ENCODE assay signal across 8 cellular contexts in the genomic region with DNA sequence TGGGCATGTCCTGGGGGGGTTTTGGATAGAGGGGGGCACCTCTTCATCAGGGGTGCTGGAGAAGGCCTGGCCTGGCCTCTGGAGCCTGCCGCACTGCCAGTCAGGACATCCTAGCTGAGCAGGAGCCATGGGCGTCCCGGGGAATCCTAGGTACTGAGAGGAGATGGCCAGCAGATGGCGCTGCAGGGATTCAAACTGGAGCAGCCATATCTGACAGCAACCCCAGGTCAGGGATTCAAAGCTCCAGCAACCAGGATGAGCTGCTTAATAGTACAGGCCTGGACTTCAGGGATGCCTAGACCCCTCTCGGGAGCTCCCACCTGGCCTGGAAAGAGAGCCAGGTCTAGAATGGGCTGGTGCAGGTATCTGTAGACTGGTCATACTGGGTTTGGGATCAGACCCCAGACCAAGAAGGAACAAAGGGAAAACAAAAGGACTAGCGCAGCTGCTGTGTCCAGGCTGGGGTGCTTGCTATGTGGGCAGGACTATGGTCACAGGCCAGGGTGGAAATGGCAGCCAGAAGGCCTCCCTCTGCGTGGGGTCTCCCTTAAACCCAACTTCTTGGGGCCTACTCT.
DNase-seq lines count a peak whose midpoint lies in the region; ATAC-seq, FAIRE-seq and TF ChIP-seq lines count a peak whose summit lies in the region.

No MANE protein-coding gene starts in this region.

- no peak overlapping the region for H4K5ac ChIP-seq in H1 (ENCODE audit: insufficient read length, low read depth, low read length)

- DNase-seq in NCI-H187 (lab: John Stamatoyannopoulos, UW) (peak; percentile 13 to 59), NCI-H187 treated with DMSO at 0.1 percent for 48 hours (lab: John Stamatoyannopoulos, UW) (no peak), KBM-7 (peak; percentile 58), Panc1 (ENCODE audit: low read depth, low spot score) (peak; percentile 20), H1 (ENCODE audit: low read depth in 1 of 2, low spot score in 2 of 2) (peak; percentile 72 to 94), neuronal stem cell (ENCODE audit: low spot score) (peak; percentile 88)
- DNase-seq in CD8-positive, alpha-beta memory T cell: no peak

- H3K36me3 Mint-ChIP-seq in CD8-positive, alpha-beta memory T cell: no peaks in the 10 kb centered on the region

- H2BK120ac ChIP-seq in H1 (replicated peaks; ENCODE audit: low read depth, low read length) (no peak overlapping the region), neuronal stem cell (ENCODE audit: low read depth, low read length) (no peak overlapping the region)

- H2AK5ac ChIP-seq in H1 (ENCODE audit: low read depth, low read length) (no peak overlapping the region), neuronal stem cell (ENCODE audit: low read depth, low read length) (no peak overlapping the region)

- H3K18ac ChIP-seq in H1 (ENCODE audit: extremely low read depth, low read length) (no peak overlapping the region), neuronal stem cell (ENCODE audit: low read length) (peak overlapping the region; percentile 32)

- H2BK20ac ChIP-seq in H1 (ENCODE audit: low read length): no peak overlapping the region

- H4K91ac ChIP-seq in H1 (replicated peaks; ENCODE audit: insufficient read length, low read length) (no peak overlapping the region), neuronal stem cell (ENCODE audit: low read depth, low read length, poor library complexity) (no peak overlapping the region)

- CTCF ChIA-PET in Panc1 (lab: Charles Lee) (interaction anchor here (0.6 kb wide), 3 partner anchors 24 to 1774 kb away, joined by 3 to 6 read pairs (median 4); no protein-coding TSS in a partner anchor), H1 (lab: Charles Lee; ENCODE audit: partially characterized antibody) (interaction anchor here (0.6 to 2.1 kb wide), 42 partner anchors 10 to 1356 kb away, joined by 3 to 12 read pairs (median 4); no protein-coding TSS in a partner anchor)
- CTCF ChIA-PET in CD8-positive, alpha-beta memory T cell (lab: Charles Lee): no interaction called here

- no peak overlapping the region for H4K8ac ChIP-seq in H1 (ENCODE audit: extremely low read depth, insufficient read depth, low read length)
- H4K8ac ChIP-seq in neuronal stem cell (ENCODE audit: low read depth, low read length): no peak overlapping the region

- no peaks in the 10 kb centered on the region for H3K27me3 Mint-ChIP-seq in CD8-positive, alpha-beta memory T cell

- H3K9me3 Mint-ChIP-seq in CD8-positive, alpha-beta memory T cell: peaks cover 3 to 29% (median 17%) of the 10 kb centered on the region in 5 donors

- H3K4ac ChIP-seq in H1 (replicated peaks; ENCODE audit: insufficient read length, low read depth, low read length) (no peak overlapping the region), neuronal stem cell (ENCODE audit: low read length) (no peak overlapping the region)

- H3K4me1 ChIP-seq in Panc1 (ENCODE audit: control insufficient read depth, insufficient read depth, low read length): no peaks in the 10 kb centered on the region
- H3K4me1 ChIP-seq in H1 (replicated peaks in 1 of 4; ENCODE audit: control insufficient read depth in 3 of 4, insufficient read depth in 4 of 4, low read length in 3 of 4): peaks cover 0 to 5% (median 2%) of the 10 kb centered on the region in 4 experiments; a peak in 4 of 7 replicates
- peaks cover 0 to 8% of the 10 kb centered on the region in 2 donors for H3K4me1 ChIP-seq in neuronal stem cell (ENCODE audit: control insufficient read depth in 2 of 2, insufficient read depth in 1 of 2, low read depth in 1 of 2, low read length in 2 of 2)
- H3K4me1 ChIP-seq in CD8-positive, alpha-beta memory T cell (ENCODE audit: insufficient read depth, low read length): no peaks in the 10 kb centered on the region

- H2AFZ ChIP-seq in H1 (ENCODE audit: low read length) (peak overlapping the region; percentile 54), neuronal stem cell (ENCODE audit: low read length) (no peak overlapping the region)

- no peak overlapping the region for H2BK12ac ChIP-seq in H1 (ENCODE audit: low read depth, low read length)
- H2BK12ac ChIP-seq in neuronal stem cell (ENCODE audit: low read length): no peak overlapping the region

- H3K14ac ChIP-seq in H1 (ENCODE audit: insufficient read length) (no peak overlapping the region), neuronal stem cell (ENCODE audit: low read length) (no peak overlapping the region)

- H3K4me2 ChIP-seq in H1 (ENCODE audit: insufficient read depth in 1 of 2, low read depth in 2 of 2, low read length in 2 of 2) (no peak overlapping the region), neuronal stem cell (ENCODE audit: insufficient read depth, low read length, poor library complexity, severe bottlenecking) (no peak overlapping the region)

- 53% methylated on average over 7 of the region's 7 CpGs; no CpG with 5 or more reads in 1 of the 2 experiments for WGBS in H1 (ENCODE audit: extremely low coverage in 1 of 2, insufficient coverage in 1 of 2, insufficient read length in 1 of 2, insufficient replicate concordance in 2 of 2, low coverage in 1 of 2, low lambda C conversion rate in 2 of 2, missing lambda C conversion rate in 1 of 2), 2 experiments
- WGBS in neuronal stem cell (ENCODE audit: extremely low coverage in 2 of 2, insufficient read length in 2 of 2, insufficient replicate concordance in 1 of 2), 2 donors: no CpG with 5 or more reads among the region's 7 CpGs

- H2BK15ac ChIP-seq in H1 (ENCODE audit: low read length) (no peak overlapping the region), neuronal stem cell (ENCODE audit: low read length) (no peak overlapping the region)

- no peak overlapping the region for H3K4me3 ChIP-seq in Panc1 (ENCODE audit: low read depth in 2 of 2, low read length in 2 of 2)
- no peak overlapping the region for H3K4me3 ChIP-seq in H1 (ENCODE audit: extremely low read depth in 1 of 4, insufficient read depth in 2 of 4, low read depth in 3 of 4, low read length in 4 of 4)
- no peak overlapping the region for H3K4me3 ChIP-seq in neuronal stem cell (ENCODE audit: low read length in 2 of 2)
- no peak overlapping the region for H3K4me3 ChIP-seq in CD8-positive, alpha-beta memory T cell (ENCODE audit: low read length)

- peak; percentile 87 to 92 for TF ChIP-seq RAD21 in H1 (IDR thresholded peaks at IDR 0.05 in 1 of 2, conservative IDR thresholded peaks at IDR 0.05 in 1 of 2; ENCODE audit: low read depth in 2 of 2, low read length in 2 of 2)

- TF ChIP-seq EP300 in H1 (IDR thresholded peaks at IDR 0.05; ENCODE audit: borderline replicate concordance in 1 of 2, low read depth in 2 of 2, low read length in 2 of 2): no peak

- ATAC-seq in Panc1: peak; percentile 96
- ATAC-seq in HG03439 (IDR thresholded peaks at IDR 0.05; ENCODE audit: unreplicated experiment): no peak

- no peaks in the 10 kb centered on the region for H4K20me1 ChIP-seq in H1 (replicated peaks in 1 of 2; ENCODE audit: control insufficient read depth in 1 of 2, insufficient read depth in 2 of 2, low read length in 2 of 2)

- H3K4me1 Mint-ChIP-seq in CD8-positive, alpha-beta memory T cell: no peaks in the 10 kb centered on the region

- no peak for TF ChIP-seq POLR2A in H1 (IDR thresholded peaks at IDR 0.05; ENCODE audit: control extremely low read depth in 1 of 2, low read depth in 2 of 2, low read length in 2 of 2)

- H3K9ac ChIP-seq in H1 (replicated peaks in 1 of 4; ENCODE audit: extremely low read depth in 1 of 4, low read depth in 3 of 4, low read length in 3 of 4): no peak overlapping the region
- H3K9ac ChIP-seq in neuronal stem cell (ENCODE audit: low read depth, low read length, poor library complexity): no peak overlapping the region

- H3K23me2 ChIP-seq in H1 (ENCODE audit: low read depth, low read length): no peaks in the 10 kb centered on the region

- H3K56ac ChIP-seq in H1 (replicated peaks; ENCODE audit: insufficient read length, low read depth, low read length): no peak overlapping the region

- H3K27ac ChIP-seq in Panc1 (ENCODE audit: low read length) (no peak overlapping the region), H1 (ENCODE audit: low read depth, low read length) (no peak overlapping the region; the same call in 1 of the 2 replicates), neuronal stem cell (replicated peaks; ENCODE audit: low read length) (no peak overlapping the region)
- H3K27ac ChIP-seq in CD8-positive, alpha-beta memory T cell (ENCODE audit: low read depth, low read length): no peak overlapping the region

- H3K27ac Mint-ChIP-seq in CD8-positive, alpha-beta memory T cell: no peak overlapping the region

- no TSS peak for BruUV-seq in Panc1 (replicated peaks; lab: Mats Ljungman, UMichigan)

- in situ Hi-C loops in KBM-7 (cut with MboI; ENCODE audit: low pct_unique_long_range_greater_than_20kb, low sequenced_read_pairs) (no loop called here), Panc1 (cut with HindIII; ENCODE audit: low pct_unique_long_range_greater_than_20kb, low sequenced_read_pairs) (no loop called here)

- H3K79me1 ChIP-seq in H1 (ENCODE audit: low read depth, low read length): no peaks in the 10 kb centered on the region
- no peaks in the 10 kb centered on the region for H3K79me1 ChIP-seq in neuronal stem cell (ENCODE audit: low read depth, low read length)

- TF ChIP-seq CTCF in Panc1 (IDR thresholded peaks at IDR 0.05) (peak; percentile 85), H1 (IDR thresholded peaks at IDR 0.05; ENCODE audit: control extremely low read depth in 1 of 3, insufficient read depth in 1 of 3, low read depth in 1 of 3, low read length in 3 of 3) (peak; percentile 79 to 89 (median 81))

- H2BK5ac ChIP-seq in H1 (ENCODE audit: low read depth, low read length) (no peak overlapping the region), neuronal stem cell (ENCODE audit: low read length) (no peak overlapping the region)

- H3K36me3 ChIP-seq in Panc1 (ENCODE audit: control insufficient read depth, insufficient read depth, low read length): no peaks in the 10 kb centered on the region
- H3K36me3 ChIP-seq in H1 (ENCODE audit: control insufficient read depth in 2 of 4, insufficient read depth in 4 of 4, low read length in 3 of 4): no peaks in the 10 kb centered on the region
- no peaks in the 10 kb centered on the region for H3K36me3 ChIP-seq in neuronal stem cell (replicated peaks in 1 of 2; ENCODE audit: control insufficient read depth in 2 of 2, insufficient read depth in 2 of 2, low read length in 2 of 2)
- no peaks in the 10 kb centered on the region for H3K36me3 ChIP-seq in CD8-positive, alpha-beta memory T cell (ENCODE audit: insufficient read depth, low read length)

- H3K27me3 ChIP-seq in Panc1 (ENCODE audit: control insufficient read depth, insufficient read depth, low read length) (no peaks in the 10 kb centered on the region), H1 (replicated peaks in 1 of 4; ENCODE audit: control insufficient read depth in 3 of 4, extremely low read depth in 1 of 4, insufficient read depth in 3 of 4, low read length in 3 of 4) (no peaks in the 10 kb centered on the region), neuronal stem cell (ENCODE audit: control insufficient read depth in 3 of 3, insufficient read depth in 3 of 3, low read depth in 1 of 3, low read length in 3 of 3) (no peaks in the 10 kb centered on the region)
- H3K27me3 ChIP-seq in CD8-positive, alpha-beta memory T cell (ENCODE audit: insufficient read depth, low read length, poor library complexity, severe bottlenecking): no peaks in the 10 kb centered on the region

- H3K23ac ChIP-seq in H1 (ENCODE audit: insufficient read length) (no peak overlapping the region), neuronal stem cell (ENCODE audit: low read depth, low read length, poor library complexity) (no peak overlapping the region)

- peak; percentile 85 for FAIRE-seq in H1 (lab: Jason Lieb, UNC)

- POLR2A ChIA-PET in Panc1 (lab: Charles Lee): no interaction called here
- POLR2A ChIA-PET in H1 (lab: Charles Lee; ENCODE audit: partially characterized antibody): no interaction called here
- POLR2A ChIA-PET in CD8-positive, alpha-beta memory T cell (lab: Charles Lee): no interaction called here

- H3K4me3 Mint-ChIP-seq in CD8-positive, alpha-beta memory T cell: no peak overlapping the region

- H3K79me2 ChIP-seq in H1 (ENCODE audit: control insufficient read depth in 1 of 2, insufficient read depth in 2 of 2, low read length in 2 of 2): no peaks in the 10 kb centered on the region

- intact Hi-C loops in Panc1 (cut with micrococcal nuclease; ENCODE audit: unreplicated experiment): loop anchor here (5.0 kb wide), 1 partner anchor 1147 kb away; no protein-coding TSS in a partner anchor

- H3K9me3 ChIP-seq in Panc1 (ENCODE audit: control insufficient read depth, insufficient read depth, low read depth, low read length) (no peaks in the 10 kb centered on the region), H1 (ENCODE audit: insufficient read depth in 2 of 2, low read depth in 1 of 2, low read length in 1 of 2) (no peaks in the 10 kb centered on the region), neuronal stem cell (replicated peaks in 1 of 2; ENCODE audit: control insufficient read depth in 2 of 2, insufficient read depth in 1 of 2, low read depth in 1 of 2, low read length in 2 of 2) (no peaks in the 10 kb centered on the region)
- H3K9me3 ChIP-seq in CD8-positive, alpha-beta memory T cell (ENCODE audit: low read length): no peaks in the 10 kb centered on the region

Comparison
In these comparisons a context has a peak if more than half of its experiments do, and no peak if none do; other contexts are left out.
1. DNase-seq: peak in NCI-H187 (2 of 2), KBM-7 (single experiment), Panc1 (single experiment), H1 (2 of 2) and neuronal stem cell (single experiment); none in NCI-H187 treated with DMSO at 0.1 percent for 48 hours (single experiment) and CD8-positive, alpha-beta memory T cell (0 of 5).